ENCODE assay signal across 1 cellular context in genomic region chr22:28791124-28791523, GRCh38.
TF ChIP-seq lines count a peak whose summit lies in the region.

No MANE protein-coding gene starts in this region.

TF ChIP-seq in GM12878, 131 proteins besides CTCF, POLR2A, EP300 and RAD21:
- TF ChIP-seq ZBTB40 (IDR thresholded peaks at IDR 0.05; ENCODE audit: borderline replicate concordance) (no peak), WRNIP1 (IDR thresholded peaks at IDR 0.05; ENCODE audit: borderline replicate concordance, low read depth, low read length) (no peak), ZBTB11 (CRISPR knock-in tag; IDR thresholded peaks at IDR 0.05) (no peak), STAT1 (conservative IDR thresholded peaks at IDR 0.05) (no peak), ZNF274 (IDR thresholded peaks at IDR 0.05; ENCODE audit: insufficient read depth, insufficient read length) (no peak), MXI1 (IDR thresholded peaks at IDR 0.05; ENCODE audit: low read depth, low read length) (no peak), NFIC (IDR thresholded peaks at IDR 0.05; ENCODE audit: low read depth, low read length) (no peak), RELB (IDR thresholded peaks at IDR 0.05; ENCODE audit: low read depth) (no peak), POU2F2 (IDR thresholded peaks at IDR 0.05; ENCODE audit: borderline replicate concordance, low read depth, low read length) (no peak), ATF3 (IDR thresholded peaks at IDR 0.05; ENCODE audit: borderline replicate concordance, extremely low read depth, low read depth, low read length) (no peak), FOS (IDR thresholded peaks at IDR 0.05; ENCODE audit: borderline replicate concordance, extremely low read depth, insufficient read length) (no peak), IRF3 (IDR thresholded peaks at IDR 0.05) (no peak), ZNF24 (IDR thresholded peaks at IDR 0.05) (no peak), TARDBP (IDR thresholded peaks at IDR 0.05; ENCODE audit: borderline replicate concordance) (no peak), BCL3 (IDR thresholded peaks at IDR 0.05; ENCODE audit: borderline replicate concordance, insufficient read depth, low read depth, low read length, poor library complexity, severe bottlenecking) (no peak), LARP7 (IDR thresholded peaks at IDR 0.05) (no peak), NFXL1 (IDR thresholded peaks at IDR 0.05; ENCODE audit: borderline replicate concordance) (no peak), CREM (IDR thresholded peaks at IDR 0.05; ENCODE audit: low read depth) (no peak), EGR1 (IDR thresholded peaks at IDR 0.05; ENCODE audit: borderline replicate concordance in 1 of 2, low read depth in 2 of 2, low read length in 2 of 2) (no peak), E2F4 (IDR thresholded peaks at IDR 0.05; ENCODE audit: low read depth, low read length) (no peak)
